ENCODE assay signal across 12 cellular contexts in the genomic region with DNA sequence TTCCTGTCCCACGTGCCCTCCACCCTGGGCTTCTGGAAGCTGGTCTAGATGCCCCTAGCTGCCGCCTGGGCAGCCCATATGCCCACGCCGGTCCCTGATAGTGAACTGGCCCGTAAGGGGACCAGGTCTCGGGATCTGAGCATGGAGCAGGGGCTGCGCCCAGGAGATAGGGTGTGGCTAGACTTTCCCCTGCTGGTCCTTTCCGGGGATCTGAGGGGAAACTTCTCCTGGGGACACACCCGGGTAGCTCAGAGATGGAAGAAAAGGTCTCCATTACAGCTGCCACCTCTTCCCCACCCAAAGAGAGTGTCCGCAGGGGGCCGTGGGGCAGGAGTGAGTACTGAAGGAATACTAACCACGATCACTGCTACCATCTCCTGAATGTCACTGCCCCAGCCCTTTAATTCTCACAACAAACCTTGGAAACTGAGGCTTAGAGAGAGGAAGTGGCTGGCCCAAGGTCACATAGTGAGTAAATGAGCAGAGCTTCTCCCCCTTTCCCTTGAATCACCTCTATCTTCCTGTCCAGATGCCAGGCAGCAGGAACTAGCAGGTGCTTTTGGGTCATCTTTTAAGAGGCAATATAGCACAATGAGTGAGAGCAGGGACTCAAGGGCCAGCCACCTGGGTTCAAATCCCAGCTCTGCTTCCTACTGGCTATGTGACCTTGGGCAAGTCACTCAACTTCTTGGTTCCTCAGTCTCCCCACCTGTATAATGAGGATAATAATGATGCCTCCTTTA. TPM values are rescaled to one million over a fixed set of nuclear protein-coding genes. Genes with fewer than 3 reads are reported as not detected.
DNase-seq lines count a peak whose midpoint lies in the region; ATAC-seq, FAIRE-seq and TF ChIP-seq lines count a peak whose summit lies in the region.
"Had no signal": no experiment of that assay in that cellular context is flagged by ENCODE, and none has a peak within 500 bp of the region (broad histone marks: within the 10 kb centered on the region; RNA-seq: fewer than 3 reads in every experiment).

No MANE protein-coding gene starts in this region.

- H2AK5ac ChIP-seq in IMR-90 (ENCODE audit: low read depth, low read length), result peak overlapping the region; percentile 93; the same call in 1 of the 2 replicates
- H2AK5ac ChIP-seq in H1 (ENCODE audit: low read depth, low read length), result no peak overlapping the region

- H4K5ac ChIP-seq in IMR-90 (ENCODE audit: low read depth, low read length) (peak overlapping the region; percentile 50; the same call in 1 of the 2 replicates), H1 (ENCODE audit: insufficient read length, low read depth, low read length) (no peak overlapping the region)

- H2BK15ac ChIP-seq in IMR-90 (ENCODE audit: low read depth, low read length) (no peak overlapping the region; the same call in 2 of the 3 replicates), H1 (ENCODE audit: low read length) (0 out of 2 replicates have a peak overlapping the region, but pooled peaks have one; percentile 19)

- no peak overlapping the region for H3K4me3 Mint-ChIP-seq in CD14-positive monocyte
- H3K4me3 Mint-ChIP-seq: activated T-helper 17 cell treated with anti-CD3 and anti-CD28 coated beads, Interleukin-2, amount 50 U/mL, for 72 hours; endodermal cell had no signal

- H3K9me3 ChIP-seq in IMR-90 (ENCODE audit: control insufficient read depth, insufficient read depth, low read length), result no peaks in the 10 kb centered on the region
- no peaks in the 10 kb centered on the region for H3K9me3 ChIP-seq in H1 (ENCODE audit: insufficient read depth in 2 of 2, low read depth in 1 of 2, low read length in 1 of 2)
- H3K9me3 ChIP-seq in mucosa of descending colon, result no peaks in the 10 kb centered on the region
- no peaks in the 10 kb centered on the region for H3K9me3 ChIP-seq in tibial nerve

- TF ChIP-seq RAD21 in IMR-90 (IDR thresholded peaks at IDR 0.05; ENCODE audit: low read length) (no peak), H1 (IDR thresholded peaks at IDR 0.05 in 1 of 2, conservative IDR thresholded peaks at IDR 0.05 in 1 of 2; ENCODE audit: low read depth in 2 of 2, low read length in 2 of 2) (no peak)

- H4K91ac ChIP-seq in IMR-90 (ENCODE audit: insufficient read depth, low read depth, low read length) (no peak overlapping the region; the same call in 1 of the 2 replicates), H1 (replicated peaks; ENCODE audit: insufficient read length, low read length) (no peak overlapping the region)

- peaks cover 0 to 2% (median 0%) of the 10 kb centered on the region in 7 donors for H3K9me3 Mint-ChIP-seq in CD14-positive monocyte
- H3K9me3 Mint-ChIP-seq: activated T-helper 17 cell treated with anti-CD3 and anti-CD28 coated beads, Interleukin-2, amount 50 U/mL, for 72 hours; endodermal cell had no signal

- no peaks in the 10 kb centered on the region for H3K79me2 ChIP-seq in H1 (ENCODE audit: control insufficient read depth in 1 of 2, insufficient read depth in 2 of 2, low read length in 2 of 2)

- H3K23ac ChIP-seq in IMR-90 (ENCODE audit: low read depth, low read length) (no peak overlapping the region), H1 (ENCODE audit: insufficient read length) (no peak overlapping the region)

- H3K4me3 ChIP-seq in IMR-90 (ENCODE audit: insufficient read depth, low read depth, low read length) (no peak overlapping the region), H1 (ENCODE audit: extremely low read depth in 1 of 4, insufficient read depth in 2 of 4, low read depth in 3 of 4, low read length in 4 of 4) (no peak overlapping the region), mucosa of descending colon (no peak overlapping the region), tibial nerve (no peak overlapping the region)

- H3K4me1 Mint-ChIP-seq in CD14-positive monocyte, result no peaks in the 10 kb centered on the region
- H3K4me1 Mint-ChIP-seq: activated T-helper 17 cell treated with anti-CD3 and anti-CD28 coated beads, Interleukin-2, amount 50 U/mL, for 72 hours had no signal

- H4K20me1 ChIP-seq in IMR-90 (ENCODE audit: insufficient read depth, low read length), result no peaks in the 10 kb centered on the region
- no peaks in the 10 kb centered on the region for H4K20me1 ChIP-seq in H1 (replicated peaks in 1 of 2; ENCODE audit: control insufficient read depth in 1 of 2, insufficient read depth in 2 of 2, low read length in 2 of 2)

- peaks cover 3% of the 10 kb centered on the region; the same call in 1 of the 2 replicates for H3K27me3 ChIP-seq in IMR-90 (ENCODE audit: control insufficient read depth, insufficient read depth, low read length)
- H3K27me3 ChIP-seq in H1 (replicated peaks in 1 of 4; ENCODE audit: control insufficient read depth in 3 of 4, extremely low read depth in 1 of 4, insufficient read depth in 3 of 4, low read length in 3 of 4), result no peaks in the 10 kb centered on the region
- H3K27me3 ChIP-seq in tibial nerve, result no peaks in the 10 kb centered on the region

- CTCF ChIA-PET in IMR-90 (lab: Yijun Ruan, JAX), result interaction anchor here (0.8 to 3.8 kb wide), 3 partner anchors 9 to 32 kb away, joined by 3 to 12 read pairs (median 3); no protein-coding TSS in a partner anchor
- CTCF ChIA-PET in H1 (lab: Charles Lee; ENCODE audit: partially characterized antibody), result interaction anchor here (0.6 to 8.6 kb wide), 4 partner anchors 14 to 47 kb away, joined by 4 to 180 read pairs (median 39); partner anchors contain the start of gene CCN5

- H2BK5ac ChIP-seq in IMR-90 (ENCODE audit: low read depth, low read length, poor library complexity, severe bottlenecking) (no peak overlapping the region), H1 (ENCODE audit: low read depth, low read length) (no peak overlapping the region)

- H2BK20ac ChIP-seq in IMR-90 (ENCODE audit: low read depth, low read length) (peak overlapping the region; percentile 21; the same call in 1 of the 2 replicates), H1 (ENCODE audit: low read length) (no peak overlapping the region)

- H3K79me1 ChIP-seq in IMR-90 (ENCODE audit: low read depth in 1 of 2, low read length in 2 of 2), result no peaks in the 10 kb centered on the region
- H3K79me1 ChIP-seq in H1 (ENCODE audit: low read depth, low read length), result no peaks in the 10 kb centered on the region

- H3K14ac ChIP-seq in IMR-90 (replicated peaks; ENCODE audit: low read depth, low read length) (0 out of 2 replicates have a peak overlapping the region, but pooled peaks have one; percentile 6), H1 (ENCODE audit: insufficient read length) (no peak overlapping the region)

- no peak for TF ChIP-seq POLR2A in IMR-90 (IDR thresholded peaks at IDR 0.05; ENCODE audit: low read depth, low read length)
- TF ChIP-seq POLR2A in H1 (IDR thresholded peaks at IDR 0.05; ENCODE audit: control extremely low read depth in 1 of 2, low read depth in 2 of 2, low read length in 2 of 2), result no peak
- TF ChIP-seq POLR2A in tibial nerve (IDR thresholded peaks at IDR 0.05), result no peak

- no peak for TF ChIP-seq CTCF in IMR-90 (conservative IDR thresholded peaks at IDR 0.05; ENCODE audit: low read depth, low read length)
- TF ChIP-seq CTCF in H1 (IDR thresholded peaks at IDR 0.05; ENCODE audit: control extremely low read depth in 1 of 3, insufficient read depth in 1 of 3, low read depth in 1 of 3, low read length in 3 of 3), result no peak
- no peak for TF ChIP-seq CTCF in mucosa of descending colon (IDR thresholded peaks at IDR 0.05)
- TF ChIP-seq CTCF in tibial nerve (IDR thresholded peaks at IDR 0.05), result no peak
- no peak for TF ChIP-seq CTCF in CD14-positive monocyte (IDR thresholded peaks at IDR 0.05)

- no CpG with 5 or more reads among the region's 12 CpGs for WGBS in IMR-90 (ENCODE audit: extremely low coverage in 2 of 2, insufficient read length in 1 of 2), 2 experiments
- WGBS in H1 (ENCODE audit: extremely low coverage in 1 of 2, insufficient coverage in 1 of 2, insufficient read length in 1 of 2, insufficient replicate concordance in 2 of 2, low coverage in 1 of 2, low lambda C conversion rate in 2 of 2, missing lambda C conversion rate in 1 of 2), 2 experiments, result 83% methylated on average over 12 of the region's 12 CpGs; no CpG with 5 or more reads in 1 of the 2 experiments
- WGBS in tibial nerve, 2 donors, result 39 to 50% methylated on average over 11 of the region's 12 CpGs

- no peaks in the 10 kb centered on the region for H3K36me3 ChIP-seq in IMR-90 (ENCODE audit: control insufficient read depth, insufficient read depth, low read length)
- no peaks in the 10 kb centered on the region for H3K36me3 ChIP-seq in H1 (ENCODE audit: control insufficient read depth in 2 of 4, insufficient read depth in 4 of 4, low read length in 3 of 4)
- no peaks in the 10 kb centered on the region for H3K36me3 ChIP-seq in mucosa of descending colon (ENCODE audit: low read depth)
- no peaks in the 10 kb centered on the region for H3K36me3 ChIP-seq in tibial nerve

- in situ Hi-C loops in IMR-90 (cut with MboI; ENCODE audit: low sequenced_read_pairs), result no loop called here

- H3K4me2 ChIP-seq in IMR-90 (ENCODE audit: low read depth, low read length) (no peak overlapping the region; the same call in 1 of the 2 replicates), H1 (ENCODE audit: insufficient read depth in 1 of 2, low read depth in 2 of 2, low read length in 2 of 2) (no peak overlapping the region)

- H3K18ac ChIP-seq in IMR-90 (ENCODE audit: low read depth, low read length), result peak overlapping the region; percentile 19; the same call in 1 of the 2 replicates
- no peak overlapping the region for H3K18ac ChIP-seq in H1 (ENCODE audit: extremely low read depth, low read length)

- ATAC-seq in IMR-90 (ENCODE audit: low read depth), result peak; percentile 7; the same call in 1 of the 2 replicates
- peak; percentile 12 for ATAC-seq in mucosa of descending colon
- ATAC-seq: activated T-helper 17 cell treated with anti-CD3 and anti-CD28 coated beads, Interleukin-2, amount 50 U/mL, for 72 hours had no signal

- BruUV-seq in IMR-90 (replicated peaks; lab: Mats Ljungman, UMichigan), result no TSS peak

- no peak overlapping the region for H3K9ac ChIP-seq in IMR-90 (ENCODE audit: low read depth, low read length)
- no peak overlapping the region for H3K9ac ChIP-seq in H1 (replicated peaks in 1 of 4; ENCODE audit: extremely low read depth in 1 of 4, low read depth in 3 of 4, low read length in 3 of 4)

- peak overlapping the region in 1 of 2 experiments; percentile 77; a peak in 1 of 4 replicates for H4K8ac ChIP-seq in IMR-90 (ENCODE audit: low read depth in 2 of 2, low read length in 2 of 2)
- no peak overlapping the region for H4K8ac ChIP-seq in H1 (ENCODE audit: extremely low read depth, insufficient read depth, low read length)

- peak overlapping the region; percentile 30 for H2BK120ac ChIP-seq in IMR-90 (ENCODE audit: low read depth, low read length)
- H2BK120ac ChIP-seq in H1 (replicated peaks; ENCODE audit: low read depth, low read length), result no peak overlapping the region

- H2AK9ac ChIP-seq in IMR-90 (replicated peaks; ENCODE audit: low read depth, low read length, poor library complexity), result peak overlapping the region; percentile 80

- H3K4ac ChIP-seq in IMR-90 (ENCODE audit: low read depth, low read length), result peak overlapping the region; percentile 81
- no peak overlapping the region for H3K4ac ChIP-seq in H1 (replicated peaks; ENCODE audit: insufficient read length, low read depth, low read length)

- H3K23me2 ChIP-seq in H1 (ENCODE audit: low read depth, low read length), result no peaks in the 10 kb centered on the region; the same call in 1 of the 2 replicates

- H3K27ac ChIP-seq in IMR-90 (ENCODE audit: insufficient read depth, low read length), result peak overlapping the region; percentile 15; the same call in 1 of the 2 replicates
- H3K27ac ChIP-seq in H1 (ENCODE audit: low read depth, low read length), result no peak overlapping the region
- H3K27ac ChIP-seq in tibial nerve, result peak overlapping the region; percentile 45 to 83 (median 70)

- H2AFZ ChIP-seq in IMR-90 (replicated peaks; ENCODE audit: low read length, poor library complexity) (peak overlapping the region; percentile 56), H1 (ENCODE audit: low read length) (no peak overlapping the region)

- POLR2A ChIA-PET in IMR-90 (lab: Charles Lee; ENCODE audit: unreplicated experiment) (no interaction called here), H1 (lab: Charles Lee; ENCODE audit: partially characterized antibody) (interaction anchor here (1.0 kb wide), 1 partner anchor 12 kb away, joined by 3 read pairs; the partner anchor contains the start of gene CCN5)

- H3K56ac ChIP-seq in IMR-90 (ENCODE audit: extremely low read depth, insufficient read depth, low read length) (no peak overlapping the region), H1 (replicated peaks; ENCODE audit: insufficient read length, low read depth, low read length) (no peak overlapping the region)

- H3K36me3 Mint-ChIP-seq in CD14-positive monocyte, result no peaks in the 10 kb centered on the region

- no peak for DNase-seq in IMR-90
- DNase-seq in H1 (ENCODE audit: low read depth in 1 of 2, low spot score in 2 of 2), result no peak
- DNase-seq in mucosa of descending colon, result no peak
- DNase-seq in tibial nerve (ENCODE audit: low spot score in 2 of 2), result no peak
- DNase-seq in NOMO-1 treated with dmso at 0.1 percent for 144 hours (lab: John Stamatoyannopoulos, UW; ENCODE audit: unreplicated experiment), result no peak
- no peak for DNase-seq in CD14-positive monocyte (ENCODE audit: low spot score)
- no peak for DNase-seq in activated CD4-positive, alpha-beta T cell treated with anti-CD3 and anti-CD28 coated beads for 1 hour
- DNase-seq: endodermal cell; NCI-H510A; stimulated activated CD4-positive, alpha-beta T cell treated with anti-CD3 and anti-CD28 coated beads, Interleukin-1b, Interleukin-23, amount 100 ng/mL, for 48 hours had no signal

- H3K4me1 ChIP-seq in IMR-90 (ENCODE audit: control insufficient read depth, insufficient read depth, low read length) (peaks cover 45% of the 10 kb centered on the region), H1 (replicated peaks in 1 of 4; ENCODE audit: control insufficient read depth in 3 of 4, insufficient read depth in 4 of 4, low read length in 3 of 4) (peaks cover 0 to 14% (median 10%) of the 10 kb centered on the region in 4 experiments; a peak in 6 of 7 replicates), mucosa of descending colon (ENCODE audit: low read depth) (peaks cover 3% of the 10 kb centered on the region), tibial nerve (peaks cover 0 to 79% (median 37%) of the 10 kb centered on the region in 4 donors)

- dilution Hi-C loops in IMR-90 (cut with HindIII; ENCODE audit: low sequenced_read_pairs, unreplicated experiment), result no loop called here

- FAIRE-seq in H1 (lab: Jason Lieb, UNC), result no peak

- peaks cover 1 to 2% (median 2%) of the 10 kb centered on the region in 3 donors for H3K27me3 Mint-ChIP-seq in CD14-positive monocyte (ENCODE audit: low read depth in 3 of 3)

- H2BK12ac ChIP-seq in H1 (ENCODE audit: low read depth, low read length), result no peak overlapping the region

- TF ChIP-seq EP300 in H1 (IDR thresholded peaks at IDR 0.05; ENCODE audit: borderline replicate concordance in 1 of 2, low read depth in 2 of 2, low read length in 2 of 2) (no peak), tibial nerve (IDR thresholded peaks at IDR 0.05) (no peak)

- intact Hi-C loops in IMR-90 (cut with micrococcal nuclease), result no loop called here
- intact Hi-C loops in mucosa of descending colon (cut with DNase I, micrococcal nuclease), result no loop called here
- intact Hi-C loops in CD14-positive monocyte (cut with micrococcal nuclease), result no loop called here

- H3K9me1 ChIP-seq in IMR-90 (ENCODE audit: insufficient read depth, low read length), result peaks cover 8% of the 10 kb centered on the region; the same call in 1 of the 2 replicates

- H3K27ac Mint-ChIP-seq in CD14-positive monocyte, result no peak overlapping the region
- H3K27ac Mint-ChIP-seq: activated T-helper 17 cell treated with anti-CD3 and anti-CD28 coated beads, Interleukin-2, amount 50 U/mL, for 72 hours; endodermal cell had no signal

RNA-seq across cellular contexts. Expression of gene CCN5, which starts 11.8 kb away (rescaled TPM):
- total RNA-seq in IMR-90 (2012; rRNA removed) (not detected in 2 replicates), mucosa of descending colon (1 to 10 TPM; 1.7 to 6.3 (median 4.2) TPM), tibial nerve (1,000 to 10,000 TPM in 1 of 4 donors, 100 to 1,000 TPM in 2, 10 to 100 TPM in 1; 84.0 to 1,826 (median 378) TPM)
- polyA plus RNA-seq in IMR-90 (2012; rRNA removed) (not detected in 2 replicates), H1 (2011; rRNA removed) (not detected in 2 replicates), CD14-positive monocyte (not detected)
- 0.12 TPM in 1 of 2 replicates, not detected in the other for polyA plus RNA-seq in IMR-90 (2012; cell fraction: cytosol; rRNA removed)
- polyA plus RNA-seq in IMR-90 (2012; cell fraction: nucleus; rRNA removed; ENCODE audit: low replicate concordance), result 0.02 and 0.13 TPM in 2 replicates
- not detected in 2 replicates for total RNA-seq in H1 (2021; fragmentation: NEBNext Ultra II Directional; extraction: Animal tissue kit (Norgen Biotek cat#: 25700))
- polyA plus RNA-seq in H1 (2011; cell fraction: cytosol; rRNA removed), result not detected
- polyA plus RNA-seq in H1 (2011; cell fraction: nucleus; rRNA removed), result not detected
- polyA plus RNA-seq in H1 (2012, experiment 1 of 2), result 0.07 TPM in 1 of 4 replicates, not detected in the others
- 0.10 TPM for polyA plus RNA-seq in H1 (2012, experiment 2 of 2)
- not detected for polyA plus RNA-seq in H1 (2013, experiment 1 of 2)
- polyA plus RNA-seq in H1 (2013, experiment 2 of 2), result not detected
- not detected in 2 replicates for polyA minus RNA-seq in H1 (2011; rRNA and poly(A)+ RNA removed)
- polyA minus RNA-seq in H1 (2011; cell fraction: cytosol; rRNA and poly(A)+ RNA removed), result 6.5 TPM
- 2.2 TPM for polyA minus RNA-seq in H1 (2011; cell fraction: nucleus; rRNA and poly(A)+ RNA removed)
- total RNA-seq: activated T-helper 17 cell treated with anti-CD3 and anti-CD28 coated beads, Interleukin-2, amount 50 U/mL, for 72 hours; endodermal cell; T-helper 2 cell treated with Interferon-gamma antibody and Interleukin-4, amounts not matched to agents 100 ng/mL and 5 ng/mL, for 36 hours had no signal

RNA-seq across cellular contexts. Expression of gene KCNK15, which starts 42.3 kb away (rescaled TPM):
- total RNA-seq in IMR-90 (2012; rRNA removed) (not detected in 2 replicates), mucosa of descending colon (under 1 TPM; 0.17 to 0.44 (median 0.43) TPM), tibial nerve (1 to 10 TPM in 3 of 4 donors, under 1 TPM in 1; 0.87 to 6.0 (median 1.5) TPM)
- polyA plus RNA-seq in IMR-90 (2012; rRNA removed) (not detected in 2 replicates), H1 (2011; rRNA removed) (0.33 and 0.74 TPM in 2 replicates), CD14-positive monocyte (not detected)
- not detected in 2 replicates for polyA plus RNA-seq in IMR-90 (2012; cell fraction: cytosol; rRNA removed)
- not detected in 2 replicates for polyA plus RNA-seq in IMR-90 (2012; cell fraction: nucleus; rRNA removed; ENCODE audit: low replicate concordance)
- 0.24 and 0.33 TPM in 2 replicates for total RNA-seq in H1 (2021; fragmentation: NEBNext Ultra II Directional; extraction: Animal tissue kit (Norgen Biotek cat#: 25700))
- polyA plus RNA-seq in H1 (2011; cell fraction: cytosol; rRNA removed), result 0.30 TPM
- polyA plus RNA-seq in H1 (2011; cell fraction: nucleus; rRNA removed), result 0.54 TPM
- 0.17 to 0.52 TPM (median 0.37 TPM) in 4 replicates for polyA plus RNA-seq in H1 (2012, experiment 1 of 2)
- 0.22 TPM for polyA plus RNA-seq in H1 (2012, experiment 2 of 2)
- 0.26 TPM for polyA plus RNA-seq in H1 (2013, experiment 1 of 2)
- 0.26 TPM for polyA plus RNA-seq in H1 (2013, experiment 2 of 2)
- 0.17 and 0.79 TPM in 2 replicates for polyA minus RNA-seq in H1 (2011; rRNA and poly(A)+ RNA removed)
- 0.66 TPM for polyA minus RNA-seq in H1 (2011; cell fraction: cytosol; rRNA and poly(A)+ RNA removed)
- 2.1 TPM for polyA minus RNA-seq in H1 (2011; cell fraction: nucleus; rRNA and poly(A)+ RNA removed)
- total RNA-seq: T-helper 2 cell treated with Interferon-gamma antibody and Interleukin-4, amounts not matched to agents 100 ng/mL and 5 ng/mL, for 36 hours had no signal

RNA-seq across cellular contexts. Expression of gene ADA, which starts 51.9 kb away (rescaled TPM):
- 6.9 and 8.1 TPM in 2 replicates for total RNA-seq in IMR-90 (2012; rRNA removed)
- polyA plus RNA-seq in IMR-90 (2012; rRNA removed), result 11.0 and 11.6 TPM in 2 replicates
- 9.8 and 15.3 TPM in 2 replicates for polyA plus RNA-seq in IMR-90 (2012; cell fraction: cytosol; rRNA removed)
- polyA plus RNA-seq in IMR-90 (2012; cell fraction: nucleus; rRNA removed; ENCODE audit: low replicate concordance), result 31.5 and 33.0 TPM in 2 replicates
- 19.5 and 19.9 TPM in 2 replicates for total RNA-seq in H1 (2021; fragmentation: NEBNext Ultra II Directional; extraction: Animal tissue kit (Norgen Biotek cat#: 25700))
- 32.8 and 33.9 TPM in 2 replicates for polyA plus RNA-seq in H1 (2011; rRNA removed)
- polyA plus RNA-seq in H1 (2011; cell fraction: cytosol; rRNA removed), result 39.6 TPM
- 34.6 TPM for polyA plus RNA-seq in H1 (2011; cell fraction: nucleus; rRNA removed)
- 17.2 to 32.7 TPM (median 27.5 TPM) in 4 replicates for polyA plus RNA-seq in H1 (2012, experiment 1 of 2)
- 29.3 TPM for polyA plus RNA-seq in H1 (2012, experiment 2 of 2)
- 16.4 TPM for polyA plus RNA-seq in H1 (2013, experiment 1 of 2)
- polyA plus RNA-seq in H1 (2013, experiment 2 of 2), result 15.0 TPM
- polyA minus RNA-seq in H1 (2011; rRNA and poly(A)+ RNA removed), result 18.1 and 23.1 TPM in 2 replicates
- 12.4 TPM for polyA minus RNA-seq in H1 (2011; cell fraction: cytosol; rRNA and poly(A)+ RNA removed)
- polyA minus RNA-seq in H1 (2011; cell fraction: nucleus; rRNA and poly(A)+ RNA removed), result 11.7 TPM
- total RNA-seq in mucosa of descending colon, result 1 to 10 TPM; 2.2 to 6.9 (median 5.9) TPM
- total RNA-seq in tibial nerve, result 10 to 100 TPM; 11.1 to 14.9 (median 12.4) TPM
- 10 to 100 TPM; 11.1 to 15.6 TPM for polyA plus RNA-seq in CD14-positive monocyte

Comparison
In these comparisons a context has a peak if more than half of its experiments do, and no peak if none do; other contexts are left out.
1. RNA of gene CCN5, which starts 11.8 kb away (total RNA-seq): 84.0 to 1,826 TPM in tibial nerve; 1.7 to 6.3 TPM in mucosa of descending colon, not detected in IMR-90 and not detected in H1; every median in the first group is over 10 times any median in the second.